Comparison of ENCODE assay signal across 11 cellular contexts in genomic region chr7:39357648-39358047, GRCh38.
DNase-seq lines count a peak whose midpoint lies in the region; ATAC-seq and TF ChIP-seq lines count a peak whose summit lies in the region.
"Had no signal": no experiment of that assay in that cellular context is flagged by ENCODE, and none has a peak within 500 bp of the region (broad histone marks: within the 10 kb centered on the region; RNA-seq: fewer than 3 reads in every experiment).

No MANE protein-coding gene starts in this region.

- H3K27ac ChIP-seq in VCaP = no peak overlapping the region
- H3K27ac ChIP-seq: coronary artery had no signal

- no peaks in the 10 kb centered on the region; the same call in 1 of the 2 replicates for H3K9me3 ChIP-seq in Caco-2

- no peaks in the 10 kb centered on the region for H3K36me3 Mint-ChIP-seq in Caco-2 (ENCODE audit: insufficient read depth, unreplicated experiment)
- H3K36me3 Mint-ChIP-seq in T-helper 2 cell treated with Interferon-gamma antibody and Interleukin-4, amounts not matched to agents 5 μg/mL and 100 μg/mL, for 36 hours (ENCODE audit: low read depth) = no peaks in the 10 kb centered on the region
- H3K36me3 Mint-ChIP-seq: naive thymus-derived CD8-positive, alpha-beta T cell had no signal

- intact Hi-C loops in Caco-2 (cut with micrococcal nuclease; ENCODE audit: unreplicated experiment) = loop anchor here (10.0 kb wide), 2 partner anchors 57 to 423 kb away; no protein-coding TSS in a partner anchor

- H3K4me1 ChIP-seq in Caco-2 = no peaks in the 10 kb centered on the region; the same call in 1 of the 2 replicates

- no peaks in the 10 kb centered on the region for H3K9me3 Mint-ChIP-seq in Caco-2 (ENCODE audit: unreplicated experiment)
- no peaks in the 10 kb centered on the region for H3K9me3 Mint-ChIP-seq in T-helper 2 cell treated with Interferon-gamma antibody and Interleukin-4, amounts not matched to agents 5 μg/mL and 100 μg/mL, for 36 hours
- H3K9me3 Mint-ChIP-seq: naive thymus-derived CD8-positive, alpha-beta T cell had no signal

- no peak overlapping the region for H3K4me3 Mint-ChIP-seq in Caco-2 (ENCODE audit: unreplicated experiment)
- H3K4me3 Mint-ChIP-seq in T-helper 2 cell treated with Interferon-gamma antibody and Interleukin-4, amounts not matched to agents 5 μg/mL and 100 μg/mL, for 36 hours = no peak overlapping the region
- H3K4me3 Mint-ChIP-seq: naive thymus-derived CD8-positive, alpha-beta T cell had no signal

- DNase-seq in Caco-2 (no peak), GM13976 (ENCODE audit: low spot score) (no peak), kidney epithelial cell (ENCODE audit: low read depth) (no peak), CD1c-positive myeloid dendritic cell (ENCODE audit: extremely low spot score) (no peak), DMS114 treated with DMSO at 0.1 percent for 48 hours (lab: John Stamatoyannopoulos, UW; ENCODE audit: unreplicated experiment) (no peak)
- no peak for DNase-seq in T-helper 2 cell treated with Interferon-gamma antibody and Interleukin-4, amounts not matched to agents 5 μg/mL and 100 μg/mL, for 36 hours (ENCODE audit: low spot score)
- DNase-seq: naive thymus-derived CD8-positive, alpha-beta T cell; NCI-H510A treated with DMSO at 0.1 percent for 48 hours had no signal

- H3K4me1 Mint-ChIP-seq in Caco-2 (ENCODE audit: low read depth, unreplicated experiment) = no peaks in the 10 kb centered on the region
- peaks cover 2% of the 10 kb centered on the region for H3K4me1 Mint-ChIP-seq in T-helper 2 cell treated with Interferon-gamma antibody and Interleukin-4, amounts not matched to agents 5 μg/mL and 100 μg/mL, for 36 hours (ENCODE audit: low read depth)

- POLR2A ChIA-PET in Caco-2 (lab: Charles Lee) = no interaction called here

- no peak overlapping the region for H3K4me3 ChIP-seq in Caco-2 (ENCODE audit: low read depth, low read length)
- no peak overlapping the region for H3K4me3 ChIP-seq in kidney epithelial cell (ENCODE audit: low read depth, low read length)
- H3K4me3 ChIP-seq: coronary artery had no signal

- TF ChIP-seq CTCF in Caco-2 (IDR thresholded peaks at IDR 0.05; ENCODE audit: insufficient read depth in 1 of 2, low read depth in 1 of 2, low read length in 1 of 2, severe bottlenecking in 1 of 2, unreplicated experiment in 1 of 2) (peak; percentile 30 to 36), GM13976 (IDR thresholded peaks at IDR 0.05; ENCODE audit: borderline replicate concordance, control extremely low read depth, extremely low read depth, insufficient read depth, missing control alignments) (peak; percentile 11), VCaP (conservative IDR thresholded peaks at IDR 0.05) (peak; percentile 58), kidney epithelial cell (IDR thresholded peaks at IDR 0.05; ENCODE audit: insufficient read depth, low read length, poor library complexity, severe bottlenecking) (peak; percentile 54)

- H3K27me3 ChIP-seq in Caco-2 (replicated peaks; ENCODE audit: control insufficient read depth, insufficient read depth, low read length) (no peaks in the 10 kb centered on the region), kidney epithelial cell (ENCODE audit: control insufficient read depth, insufficient read depth, low read length) (no peaks in the 10 kb centered on the region)

- no TSS peak for BruUV-seq in Caco-2 (replicated peaks; lab: Mats Ljungman, UMichigan)

- CTCF ChIA-PET in Caco-2 (lab: Charles Lee) = interaction anchor here (0.6 kb wide), 1 partner anchor 272 kb away, joined by 3 read pairs; no protein-coding TSS in a partner anchor

- in situ Hi-C loops in GM13976 (cut with MboI; ENCODE audit: low sequenced_read_pairs, unreplicated experiment) = no loop called here

- H3K36me3 ChIP-seq in Caco-2 (ENCODE audit: control insufficient read depth, insufficient read depth, low read length) (no peaks in the 10 kb centered on the region), kidney epithelial cell (ENCODE audit: control insufficient read depth, insufficient read depth, low read length) (no peaks in the 10 kb centered on the region)

- H3K27me3 Mint-ChIP-seq in Caco-2 (ENCODE audit: insufficient read depth, unreplicated experiment) = peaks cover 12% of the 10 kb centered on the region
- H3K27me3 Mint-ChIP-seq in T-helper 2 cell treated with Interferon-gamma antibody and Interleukin-4, amounts not matched to agents 5 μg/mL and 100 μg/mL, for 36 hours (ENCODE audit: low read depth) = no peaks in the 10 kb centered on the region

- no peak overlapping the region for H3K27ac Mint-ChIP-seq in Caco-2 (ENCODE audit: unreplicated experiment)
- H3K27ac Mint-ChIP-seq in T-helper 2 cell treated with Interferon-gamma antibody and Interleukin-4, amounts not matched to agents 5 μg/mL and 100 μg/mL, for 36 hours = no peak overlapping the region
- H3K27ac Mint-ChIP-seq: naive thymus-derived CD8-positive, alpha-beta T cell had no signal

- ATAC-seq in GM21786 (IDR thresholded peaks at IDR 0.05; ENCODE audit: unreplicated experiment) = no peak
- ATAC-seq: naive thymus-derived CD8-positive, alpha-beta T cell had no signal
